1 cellular context compared by ENCODE assay signal in genomic region chr18:48037481-48038271, GRCh38.
TF ChIP-seq lines count a peak whose summit lies in the region.

No MANE protein-coding gene starts in this region.

TF ChIP-seq in SK-N-SH treated with all-trans-retinoic acid at 6 μM for 48 hours, 23 proteins besides CTCF, POLR2A, EP300 and RAD21 (continued from another document):
- TF ChIP-seq TSHZ2 (CRISPR knock-in tag; IDR thresholded peaks at IDR 0.05) (no peak), CSDC2 (CRISPR knock-in tag; IDR thresholded peaks at IDR 0.05) (no peak), ZNF565 (CRISPR knock-in tag; conservative IDR thresholded peaks at IDR 0.05; ENCODE audit: low read depth) (no peak), TOX (CRISPR knock-in tag; IDR thresholded peaks at IDR 0.05; ENCODE audit: borderline replicate concordance) (no peak), RARB (CRISPR knock-in tag; IDR thresholded peaks at IDR 0.05) (no peak), ESRRG (CRISPR knock-in tag; IDR thresholded peaks at IDR 0.05) (no peak), TCF4 (CRISPR knock-in tag; IDR thresholded peaks at IDR 0.05; ENCODE audit: borderline replicate concordance) (no peak), SNAI2 (CRISPR knock-in tag; IDR thresholded peaks at IDR 0.05) (no peak), PATZ1 (CRISPR knock-in tag; IDR thresholded peaks at IDR 0.05; ENCODE audit: borderline replicate concordance) (no peak)
TF ChIP-seq in SK-N-SH treated with all-trans-retinoic acid at 6 μM for 48 hours: peak in this region for 0.
